11 cellular contexts compared by ENCODE assay signal in the genomic region with DNA sequence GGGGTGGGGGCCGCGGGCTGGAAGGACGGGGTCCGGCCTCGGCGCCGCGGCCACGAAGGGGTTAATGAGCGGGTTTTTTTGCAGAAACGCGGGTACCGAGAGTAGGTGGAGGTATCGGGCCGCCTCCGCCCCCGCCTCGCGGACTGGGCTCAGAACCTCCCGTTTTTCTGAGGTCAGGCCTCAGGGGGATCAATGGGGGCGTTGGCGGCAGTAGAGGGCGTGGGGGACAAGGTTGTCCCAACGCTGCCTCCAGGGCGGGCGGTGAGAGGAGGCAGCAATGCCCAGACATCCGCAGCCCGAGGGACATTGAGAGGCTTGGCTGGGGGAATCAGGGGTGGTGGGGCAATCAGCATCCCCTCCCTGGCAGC. TPM values are rescaled to one million over a fixed set of nuclear protein-coding genes. Genes with fewer than 3 reads are reported as not detected.
DNase-seq lines count a peak whose midpoint lies in the region; ATAC-seq and TF ChIP-seq lines count a peak whose summit lies in the region.
"Had no signal": no experiment of that assay in that cellular context is flagged by ENCODE, and none has a peak within 500 bp of the region (broad histone marks: within the 10 kb centered on the region; RNA-seq: fewer than 3 reads in every experiment).

No MANE protein-coding gene starts in this region.

- H3K27ac ChIP-seq in HEK293 (ENCODE audit: extremely low read depth, low read depth, low read length) (peak overlapping the region; percentile 90), iPS DF 6.9 (ENCODE audit: low read length) (no peak overlapping the region), sigmoid colon (no peak overlapping the region)
- H3K27ac ChIP-seq: brain microvascular endothelial cell, uterus had no signal

- H3K27me3 Mint-ChIP-seq in T-cell: peaks cover 12 to 31% of the 10 kb centered on the region in 2 donors
- peaks cover 12% of the 10 kb centered on the region for H3K27me3 Mint-ChIP-seq in activated naive CD8-positive, alpha-beta T cell treated with anti-CD3 and anti-CD28 coated beads, Interleukin-2, amount 50 U/mL, for 24 hours

- H3K27me3 ChIP-seq in iPS DF 6.9 (ENCODE audit: control insufficient read depth, insufficient read depth, low read length): no peaks in the 10 kb centered on the region
- peaks cover 17 to 48% (median 34%) of the 10 kb centered on the region in 3 donors for H3K27me3 ChIP-seq in sigmoid colon

- H3K4me3 ChIP-seq in HEK293 (ENCODE audit: low read depth, low read length) (peak overlapping the region; percentile 75), iPS DF 6.9 (ENCODE audit: low read length) (peak overlapping the region; percentile 76), sigmoid colon (peak overlapping the region in 3 of 4 donors; percentile 32 to 52 (median 42))
- H3K4me3 ChIP-seq: uterus had no signal

- TF ChIP-seq POLR2A in sigmoid colon (IDR thresholded peaks at IDR 0.05): no peak

- H3K4me1 Mint-ChIP-seq in T-cell: peaks cover 0 to 6% (median 4%) of the 10 kb centered on the region in 3 donors
- H3K4me1 Mint-ChIP-seq in activated naive CD8-positive, alpha-beta T cell treated with anti-CD3 and anti-CD28 coated beads, Interleukin-2, amount 50 U/mL, for 24 hours: peaks cover 10% of the 10 kb centered on the region

- CTCF ChIA-PET in HEK293 (lab: Yijun Ruan, JAX) (no interaction called here), T-cell (lab: Charles Lee) (no interaction called here)

- H3K36me3 ChIP-seq in HEK293 (ENCODE audit: control insufficient read depth in 2 of 2, insufficient read depth in 1 of 2, low read length in 2 of 2) (no peaks in the 10 kb centered on the region), iPS DF 6.9 (ENCODE audit: control insufficient read depth, insufficient read depth, low read length) (no peaks in the 10 kb centered on the region; the same call in 1 of the 2 replicates), sigmoid colon (no peaks in the 10 kb centered on the region)
- H3K36me3 ChIP-seq: brain microvascular endothelial cell, uterus had no signal

- intact Hi-C loops in sigmoid colon (cut with DNase I): no loop called here

- H3K9me3 Mint-ChIP-seq in T-cell: no peaks in the 10 kb centered on the region
- no peaks in the 10 kb centered on the region for H3K9me3 Mint-ChIP-seq in activated naive CD8-positive, alpha-beta T cell treated with anti-CD3 and anti-CD28 coated beads, Interleukin-2, amount 50 U/mL, for 24 hours
- H3K9me3 Mint-ChIP-seq: activated B cell treated with CpG ODN at 0.5 μM for 24 hours had no signal

- WGBS in iPS DF 6.9 (ENCODE audit: insufficient coverage, insufficient read length): no CpG with 5 or more reads among the region's 28 CpGs
- WGBS in sigmoid colon, 2 donors: 1 to 2% methylated on average over 28 of the region's 28 CpGs

- TF ChIP-seq CTCF in HEK293 (tag by site-specific recombination; IDR thresholded peaks at IDR 0.05) (no peak), sigmoid colon (IDR thresholded peaks at IDR 0.05) (no peak)

- POLR2A ChIA-PET in HEK293 (lab: Yijun Ruan, JAX) (no interaction called here), T-cell (lab: Charles Lee) (no interaction called here)

- H3K4me3 Mint-ChIP-seq in T-cell: peak overlapping the region in 2 of 3 donors; percentile 25 to 28
- no peak overlapping the region for H3K4me3 Mint-ChIP-seq in activated naive CD8-positive, alpha-beta T cell treated with anti-CD3 and anti-CD28 coated beads, Interleukin-2, amount 50 U/mL, for 24 hours
- H3K4me3 Mint-ChIP-seq: activated B cell treated with CpG ODN at 0.5 μM for 24 hours had no signal

- no peaks in the 10 kb centered on the region for H3K4me1 ChIP-seq in HEK293 (ENCODE audit: control insufficient read depth, insufficient read depth, low read length)
- H3K4me1 ChIP-seq in iPS DF 6.9 (ENCODE audit: control insufficient read depth, insufficient read depth, low read length): peaks cover 2% of the 10 kb centered on the region
- peaks cover 0 to 13% (median 8%) of the 10 kb centered on the region in 4 donors for H3K4me1 ChIP-seq in sigmoid colon

- H3K36me3 Mint-ChIP-seq in T-cell: no peaks in the 10 kb centered on the region
- H3K36me3 Mint-ChIP-seq in activated naive CD8-positive, alpha-beta T cell treated with anti-CD3 and anti-CD28 coated beads, Interleukin-2, amount 50 U/mL, for 24 hours (ENCODE audit: low read depth): no peaks in the 10 kb centered on the region

- no peak for TF ChIP-seq EP300 in sigmoid colon (IDR thresholded peaks at IDR 0.05)

- H3K9me3 ChIP-seq in HEK293 (ENCODE audit: control insufficient read depth, insufficient read depth, low read depth, low read length) (no peaks in the 10 kb centered on the region), iPS DF 6.9 (ENCODE audit: control insufficient read depth, insufficient read depth, low read length) (no peaks in the 10 kb centered on the region), sigmoid colon (no peaks in the 10 kb centered on the region)
- H3K9me3 ChIP-seq: uterus had no signal

- no peak for DNase-seq in T-cell
- DNase-seq in iPS DF 6.9 (ENCODE audit: low read depth, low spot score): no peak
- DNase-seq in sigmoid colon: no peak
- DNase-seq in mesenteric fat pad (ENCODE audit: low spot score): no peak
- DNase-seq in activated naive CD8-positive, alpha-beta T cell treated with anti-CD3 and anti-CD28 coated beads, Interleukin-2, amount 50 U/mL, for 24 hours: no peak
- DNase-seq in activated CD4-positive, alpha-beta T cell treated with anti-CD3 and anti-CD28 coated beads for 4 hours: no peak
- DNase-seq: brain microvascular endothelial cell, uterus had no signal

- no peak overlapping the region for H3K27ac Mint-ChIP-seq in T-cell
- H3K27ac Mint-ChIP-seq in activated naive CD8-positive, alpha-beta T cell treated with anti-CD3 and anti-CD28 coated beads, Interleukin-2, amount 50 U/mL, for 24 hours: no peak overlapping the region
- H3K27ac Mint-ChIP-seq: activated B cell treated with CpG ODN at 0.5 μM for 24 hours had no signal

- ATAC-seq in T-cell (replicated peaks in 1 of 4) (no peak), HG02623 (IDR thresholded peaks at IDR 0.05; ENCODE audit: unreplicated experiment) (no peak)
- no peak for ATAC-seq in activated naive CD8-positive, alpha-beta T cell treated with anti-CD3 and anti-CD28 coated beads, Interleukin-2, amount 50 U/mL, for 24 hours

TF ChIP-seq in HEK293, 187 proteins besides CTCF, POLR2A, EP300 and RAD21 (continues in another document):
- TF ChIP-seq ZNF19 (tag by site-specific recombination; IDR thresholded peaks at IDR 0.05; ENCODE audit: low read depth) (no peak), ZFHX2 (tag by site-specific recombination; conservative IDR thresholded peaks at IDR 0.05) (peak; percentile 88), ZNF791 (tag by site-specific recombination; IDR thresholded peaks at IDR 0.05) (no peak), ZNF621 (tag by site-specific recombination; IDR thresholded peaks at IDR 0.05) (no peak), SP2 (tag by site-specific recombination; IDR thresholded peaks at IDR 0.05) (peak; percentile 23; the same call in 1 of the 2 replicates), ZBTB20 (tag by site-specific recombination; IDR thresholded peaks at IDR 0.05) (peak; percentile 24; the same call in 1 of the 2 replicates), EGR2 (tag by site-specific recombination; IDR thresholded peaks at IDR 0.05; ENCODE audit: low read depth) (peak; percentile 79), KLF8 (tag by site-specific recombination; IDR thresholded peaks at IDR 0.05) (0 out of 2 replicates have a peak, but pooled peaks have one; percentile 12), ZNF335 (tag by site-specific recombination; conservative IDR thresholded peaks at IDR 0.05) (peak; percentile 48; the same call in 1 of the 2 replicates), ZBTB8A (tag by site-specific recombination; IDR thresholded peaks at IDR 0.05) (peak; percentile 32; the same call in 1 of the 2 replicates), KLF1 (tag by site-specific recombination; IDR thresholded peaks at IDR 0.05) (peak; percentile 67)
- TF ChIP-seq, protein P1, sequence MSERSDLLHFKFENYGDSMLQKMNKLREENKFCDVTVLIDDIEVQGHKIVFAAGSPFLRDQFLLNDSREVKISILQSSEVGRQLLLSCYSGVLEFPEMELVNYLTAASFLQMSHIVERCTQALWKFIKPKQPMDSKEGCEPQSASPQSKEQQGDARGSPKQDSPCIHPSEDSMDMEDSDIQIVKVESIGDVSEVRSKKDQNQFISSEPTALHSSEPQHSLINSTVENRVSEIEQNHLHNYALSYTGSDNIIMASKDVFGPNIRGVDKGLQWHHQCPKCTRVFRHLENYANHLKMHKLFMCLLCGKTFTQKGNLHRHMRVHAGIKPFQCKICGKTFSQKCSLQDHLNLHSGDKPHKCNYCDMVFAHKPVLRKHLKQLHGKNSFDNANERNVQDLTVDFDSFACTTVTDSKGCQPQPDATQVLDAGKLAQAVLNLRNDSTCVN (tag by site-specific recombination; optimal IDR thresholded peaks at IDR 0.05): peak; percentile 22
- TF ChIP-seq, protein P2, sequence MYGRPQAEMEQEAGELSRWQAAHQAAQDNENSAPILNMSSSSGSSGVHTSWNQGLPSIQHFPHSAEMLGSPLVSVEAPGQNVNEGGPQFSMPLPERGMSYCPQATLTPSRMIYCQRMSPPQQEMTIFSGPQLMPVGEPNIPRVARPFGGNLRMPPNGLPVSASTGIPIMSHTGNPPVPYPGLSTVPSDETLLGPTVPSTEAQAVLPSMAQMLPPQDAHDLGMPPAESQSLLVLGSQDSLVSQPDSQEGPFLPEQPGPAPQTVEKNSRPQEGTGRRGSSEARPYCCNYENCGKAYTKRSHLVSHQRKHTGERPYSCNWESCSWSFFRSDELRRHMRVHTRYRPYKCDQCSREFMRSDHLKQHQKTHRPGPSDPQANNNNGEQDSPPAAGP (tag by site-specific recombination; IDR thresholded peaks at IDR 0.05): no peak
- TF ChIP-seq, protein P3, sequence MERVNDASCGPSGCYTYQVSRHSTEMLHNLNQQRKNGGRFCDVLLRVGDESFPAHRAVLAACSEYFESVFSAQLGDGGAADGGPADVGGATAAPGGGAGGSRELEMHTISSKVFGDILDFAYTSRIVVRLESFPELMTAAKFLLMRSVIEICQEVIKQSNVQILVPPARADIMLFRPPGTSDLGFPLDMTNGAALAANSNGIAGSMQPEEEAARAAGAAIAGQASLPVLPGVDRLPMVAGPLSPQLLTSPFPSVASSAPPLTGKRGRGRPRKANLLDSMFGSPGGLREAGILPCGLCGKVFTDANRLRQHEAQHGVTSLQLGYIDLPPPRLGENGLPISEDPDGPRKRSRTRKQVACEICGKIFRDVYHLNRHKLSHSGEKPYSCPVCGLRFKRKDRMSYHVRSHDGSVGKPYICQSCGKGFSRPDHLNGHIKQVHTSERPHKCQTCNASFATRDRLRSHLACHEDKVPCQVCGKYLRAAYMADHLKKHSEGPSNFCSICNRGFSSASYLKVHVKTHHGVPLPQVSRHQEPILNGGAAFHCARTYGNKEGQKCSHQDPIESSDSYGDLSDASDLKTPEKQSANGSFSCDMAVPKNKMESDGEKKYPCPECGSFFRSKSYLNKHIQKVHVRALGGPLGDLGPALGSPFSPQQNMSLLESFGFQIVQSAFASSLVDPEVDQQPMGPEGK (tag by site-specific recombination; IDR thresholded peaks at IDR 0.05): peak; percentile 50; the same call in 1 of the 2 replicates

RNA-seq across cellular contexts. Expression of a gene that starts 34.8 kb away (rescaled TPM):
- total RNA-seq in T-cell (under 1 TPM in 4 of 5 donors, not detected in 1; 0.13 to 0.91 (median 0.52) TPM), sigmoid colon (1 to 10 TPM; 2.5 to 4.8 (median 3.6) TPM), mesenteric fat pad (2.5 TPM)
- polyA plus RNA-seq in sigmoid colon: 1 to 10 TPM in 1 of 3 donors, not detected in 2; 2.9 TPM
- total RNA-seq: activated B cell treated with CpG ODN at 0.5 μM for 24 hours had no signal
